8 cellular contexts compared by ENCODE assay signal in genomic region chr20:16701296-16701695, GRCh38. TPM values are rescaled to one million over a fixed set of nuclear protein-coding genes. Genes with fewer than 3 reads are reported as not detected.
DNase-seq lines count a peak whose midpoint lies in the region; ATAC-seq, FAIRE-seq and TF ChIP-seq lines count a peak whose summit lies in the region.

No MANE protein-coding gene starts in this region.

- H3K27ac ChIP-seq in HepG2 (ENCODE audit: extremely low read length, insufficient read depth, low read length), result no peak overlapping the region

- H3K9me3 ChIP-seq in HepG2 (ENCODE audit: low read length) (peaks cover 8% of the 10 kb centered on the region), MG63 (no peaks in the 10 kb centered on the region)

- H3K4me1 ChIP-seq in HepG2 (ENCODE audit: insufficient read depth, low read length), result no peaks in the 10 kb centered on the region

- no peak overlapping the region for H3K9ac ChIP-seq in HepG2 (ENCODE audit: insufficient read depth, low read depth, low read length)

- no peak for TF ChIP-seq EP300 in HepG2 (IDR thresholded peaks at IDR 0.05; ENCODE audit: low read depth in 2 of 2, low read length in 2 of 2)
- TF ChIP-seq EP300 in HepG2 (CRISPR knock-in tag; IDR thresholded peaks at IDR 0.05; ENCODE audit: borderline replicate concordance), result no peak

- H3K79me2 ChIP-seq in HepG2 (ENCODE audit: insufficient read depth, low read length), result no peaks in the 10 kb centered on the region

- TF ChIP-seq RAD21 in HepG2 (CRISPR knock-in tag; IDR thresholded peaks at IDR 0.05), result no peak

- POLR2A ChIA-PET in HepG2 (lab: Yijun Ruan, JAX), result no interaction called here

- in situ Hi-C loops in HepG2 (cut with HindIII; ENCODE audit: extremely low pct_ligation_motif_present, low pct_unique_long_range_greater_than_20kb), result no loop called here

- DNase-seq in SIG-M5 treated with dmso at 0.1 percent for 504 hours (lab: John Stamatoyannopoulos, UW; ENCODE audit: unreplicated experiment) (peak; percentile 35), SIG-M5 (lab: John Stamatoyannopoulos, UW) (no peak), T-helper 22 cell (ENCODE audit: low read depth) (peak; percentile 6), HepG2 (ENCODE audit: low spot score) (peak; percentile 40), MG63 (no peak), GF-D8 (lab: John Stamatoyannopoulos, UW) (no peak)

- 53% methylated on average over 3 of the region's 3 CpGs for WGBS in HepG2 (ENCODE audit: low lambda C conversion rate)

- FAIRE-seq in HepG2 (lab: Jason Lieb, UNC), result peak; percentile 77

- intact Hi-C loops in HepG2 (cut with micrococcal nuclease; ENCODE audit: unreplicated experiment), result loop anchor here (1.0 kb wide), 1 partner anchor 60 kb away; no protein-coding TSS in a partner anchor

- H3K36me3 ChIP-seq in HepG2 (replicated peaks in 1 of 2; ENCODE audit: control insufficient read depth in 1 of 2, insufficient read depth in 2 of 2, low read length in 2 of 2), result no peaks in the 10 kb centered on the region
- no peaks in the 10 kb centered on the region for H3K36me3 ChIP-seq in MG63

- H2AFZ ChIP-seq in HepG2 (ENCODE audit: low read length), result no peak overlapping the region

- no peaks in the 10 kb centered on the region for H4K20me1 ChIP-seq in HepG2 (ENCODE audit: insufficient read depth, low read length)

- peak; percentile 56 for TF ChIP-seq CTCF in HepG2 (CRISPR knock-in tag; IDR thresholded peaks at IDR 0.05)

- CTCF ChIA-PET in HepG2 (lab: Yijun Ruan, JAX; ENCODE audit: low intra/inter-chr PET ratio, low total read pairs), result interaction anchor here (0.6 to 1.6 kb wide), 2 partner anchors 58 to 60 kb away, joined by 3 to 11 read pairs; no protein-coding TSS in a partner anchor

- no peak overlapping the region for H3K4me3 ChIP-seq in HepG2 (replicated peaks in 1 of 3; ENCODE audit: insufficient read depth in 1 of 3, low read depth in 2 of 3, low read length in 3 of 3)
- no peak overlapping the region for H3K4me3 ChIP-seq in MG63

- H3K27me3 ChIP-seq in HepG2 (ENCODE audit: control insufficient read depth in 1 of 2, insufficient read depth in 2 of 2, low read length in 2 of 2) (peaks cover 0 to 14% of the 10 kb centered on the region in 2 experiments; a peak in 2 of 5 replicates), MG63 (no peaks in the 10 kb centered on the region)

- no peak for TF ChIP-seq POLR2A in HepG2 (IDR thresholded peaks at IDR 0.05; ENCODE audit: insufficient read depth in 1 of 2, low read depth in 2 of 2, low read length in 2 of 2)

- H3K4me2 ChIP-seq in HepG2 (ENCODE audit: low read depth, low read length), result no peak overlapping the region

- ATAC-seq in HG02870 (IDR thresholded peaks at IDR 0.05; ENCODE audit: unreplicated experiment) (peak; percentile 45), HepG2 (peak; percentile 94), GM19324 (IDR thresholded peaks at IDR 0.05; ENCODE audit: low FRiP score, unreplicated experiment) (no peak)

- no TSS peak for BruUV-seq in HepG2 (replicated peaks; lab: Mats Ljungman, UMichigan)

TF ChIP-seq in HepG2, 621 proteins besides CTCF, POLR2A, EP300 and RAD21:
- TF ChIP-seq MED1 (CRISPR knock-in tag; IDR thresholded peaks at IDR 0.05) (no peak), STAG1 (CRISPR knock-in tag; IDR thresholded peaks at IDR 0.05) (peak; percentile 57), SMC3 (IDR thresholded peaks at IDR 0.05; ENCODE audit: low read length) (peak; percentile 47; the same call in 1 of the 2 replicates)
TF ChIP-seq in HepG2: peak in this region for 2.

RNA-seq across cellular contexts. Expression of gene SNRPB2, which starts 28.5 kb away (rescaled TPM):
- total RNA-seq in HepG2 (2016; rRNA removed; fragmentation: Illumina TruSeq; extraction: Trizol), result 204 and 278 TPM in 2 replicates
- total RNA-seq in HepG2 (2016; cell fraction: cytosol; rRNA removed; fragmentation: Illumina TruSeq; extraction: Trizol; ENCODE audit: low read depth), result 43.3 and 44.2 TPM in 2 replicates
- total RNA-seq in HepG2 (2016; cell fraction: insoluble cytoplasmic fraction; rRNA removed; fragmentation: Illumina TruSeq; extraction: Trizol), result 198 and 292 TPM in 2 replicates
- 54.1 and 57.0 TPM in 2 replicates for total RNA-seq in HepG2 (2016; cell fraction: membrane; rRNA removed; fragmentation: Illumina TruSeq; extraction: Trizol)
- total RNA-seq in HepG2 (2016; cell fraction: nucleus; rRNA removed; fragmentation: Illumina TruSeq; extraction: Trizol), result 82.6 and 87.9 TPM in 2 replicates
- polyA plus RNA-seq in HepG2 (2011; rRNA removed), result 70.8 and 107 TPM in 2 replicates
- polyA plus RNA-seq in HepG2 (2011; cell fraction: cytosol; rRNA removed), result 39.8 and 64.8 TPM in 2 replicates
- 13.1 and 22.0 TPM in 2 replicates for polyA plus RNA-seq in HepG2 (2011; cell fraction: nucleus; rRNA removed)
- polyA plus RNA-seq in HepG2 (2012), result 101 and 136 TPM in 2 replicates
- polyA plus RNA-seq in HepG2 (2016; cell fraction: cytosol; fragmentation: Illumina TruSeq; extraction: Trizol; ENCODE audit: low read depth), result 32.5 and 35.0 TPM in 2 replicates
- 294 and 338 TPM in 2 replicates for polyA plus RNA-seq in HepG2 (2016; cell fraction: insoluble cytoplasmic fraction; fragmentation: Illumina TruSeq; extraction: Trizol; ENCODE audit: low read depth)
- polyA plus RNA-seq in HepG2 (2016; cell fraction: membrane; fragmentation: Illumina TruSeq; extraction: Trizol; ENCODE audit: low read depth), result 34.6 and 41.2 TPM in 2 replicates
- 107 and 110 TPM in 2 replicates for polyA plus RNA-seq in HepG2 (2016; cell fraction: nucleus; fragmentation: Illumina TruSeq; extraction: Trizol; ENCODE audit: insufficient read depth, low read depth)
- 14.1 and 27.4 TPM in 2 replicates for polyA minus RNA-seq in HepG2 (2011; rRNA and poly(A)+ RNA removed; ENCODE audit: low replicate concordance)
- polyA minus RNA-seq in HepG2 (2011; cell fraction: cytosol; rRNA and poly(A)+ RNA removed), result 41.5 and 42.3 TPM in 2 replicates
- 32.2 and 33.3 TPM in 2 replicates for polyA minus RNA-seq in HepG2 (2011; cell fraction: nucleus; rRNA and poly(A)+ RNA removed)
- total RNA-seq in MG63 (2014; rRNA removed; shearing (Covaris generic); ENCODE audit: low replicate concordance), result 59.1 and 90.9 TPM in 2 replicates

RNA-seq across cellular contexts. Expression of gene OTOR, which starts 46.9 kb away (rescaled TPM):
- not detected in 2 replicates for total RNA-seq in HepG2 (2016; rRNA removed; fragmentation: Illumina TruSeq; extraction: Trizol)
- not detected in 2 replicates for total RNA-seq in HepG2 (2016; cell fraction: cytosol; rRNA removed; fragmentation: Illumina TruSeq; extraction: Trizol; ENCODE audit: low read depth)
- total RNA-seq in HepG2 (2016; cell fraction: insoluble cytoplasmic fraction; rRNA removed; fragmentation: Illumina TruSeq; extraction: Trizol), result not detected in 2 replicates
- total RNA-seq in HepG2 (2016; cell fraction: membrane; rRNA removed; fragmentation: Illumina TruSeq; extraction: Trizol), result not detected in 2 replicates
- not detected in 2 replicates for total RNA-seq in HepG2 (2016; cell fraction: nucleus; rRNA removed; fragmentation: Illumina TruSeq; extraction: Trizol)
- not detected in 2 replicates for polyA plus RNA-seq in HepG2 (2011; rRNA removed)
- polyA plus RNA-seq in HepG2 (2011; cell fraction: cytosol; rRNA removed), result not detected in 2 replicates
- polyA plus RNA-seq in HepG2 (2011; cell fraction: nucleus; rRNA removed), result not detected in 2 replicates
- not detected in 2 replicates for polyA plus RNA-seq in HepG2 (2012)
- polyA plus RNA-seq in HepG2 (2016; cell fraction: cytosol; fragmentation: Illumina TruSeq; extraction: Trizol; ENCODE audit: low read depth), result not detected in 2 replicates
- not detected in 2 replicates for polyA plus RNA-seq in HepG2 (2016; cell fraction: insoluble cytoplasmic fraction; fragmentation: Illumina TruSeq; extraction: Trizol; ENCODE audit: low read depth)
- not detected in 2 replicates for polyA plus RNA-seq in HepG2 (2016; cell fraction: membrane; fragmentation: Illumina TruSeq; extraction: Trizol; ENCODE audit: low read depth)
- polyA plus RNA-seq in HepG2 (2016; cell fraction: nucleus; fragmentation: Illumina TruSeq; extraction: Trizol; ENCODE audit: insufficient read depth, low read depth), result not detected in 2 replicates
- polyA minus RNA-seq in HepG2 (2011; rRNA and poly(A)+ RNA removed; ENCODE audit: low replicate concordance), result not detected in 2 replicates
- polyA minus RNA-seq in HepG2 (2011; cell fraction: cytosol; rRNA and poly(A)+ RNA removed), result not detected in 2 replicates
- polyA minus RNA-seq in HepG2 (2011; cell fraction: nucleus; rRNA and poly(A)+ RNA removed), result not detected in 2 replicates
- not detected in 2 replicates for total RNA-seq in MG63 (2014; rRNA removed; shearing (Covaris generic); ENCODE audit: low replicate concordance)

Comparison
In these comparisons a context has a peak if more than half of its experiments do, and no peak if none do; other contexts are left out.
1. DNase-seq: peak in SIG-M5 treated with dmso at 0.1 percent for 504 hours (single experiment), T-helper 22 cell (single experiment) and HepG2 (single experiment); none in SIG-M5 (single experiment), MG63 (single experiment) and GF-D8 (single experiment).